Comparison of ENCODE assay signal across 1 cellular context in the genomic region with DNA sequence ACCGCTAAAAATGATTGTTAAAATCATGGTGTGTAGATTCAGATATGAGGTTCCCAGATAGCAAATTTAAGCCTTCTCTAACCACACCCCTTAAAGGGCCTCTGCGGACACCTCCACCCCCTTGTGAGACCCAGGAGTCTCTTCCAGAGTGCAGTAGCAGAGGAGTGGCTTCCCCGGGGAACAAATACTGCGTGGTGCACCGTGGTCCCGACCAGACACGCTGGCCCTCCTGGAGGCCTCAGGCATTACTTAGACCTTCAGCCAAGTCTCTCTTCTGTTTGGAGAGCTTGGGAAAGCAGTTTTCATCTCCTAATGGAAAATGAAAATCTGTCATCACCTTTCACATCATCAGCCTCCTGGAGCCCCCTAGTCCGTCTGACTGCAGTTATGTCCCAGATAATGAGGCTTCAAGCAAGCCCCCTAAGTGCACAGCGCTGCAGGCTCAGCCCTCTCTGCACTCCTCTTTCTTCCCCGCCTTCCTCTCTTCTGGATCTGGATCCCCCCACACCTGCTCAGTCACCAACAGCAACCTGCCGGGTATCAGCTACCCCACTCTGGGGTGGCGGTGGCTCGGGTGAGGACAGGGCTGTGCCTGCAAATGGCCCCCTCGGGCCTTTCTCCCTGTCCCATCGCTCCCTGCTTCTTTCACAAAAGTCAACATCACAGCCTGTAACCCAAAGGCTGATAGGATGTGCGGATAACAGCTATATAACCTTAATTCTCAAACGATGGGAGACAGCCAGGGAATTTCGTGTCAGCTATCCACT.
TF ChIP-seq lines count a peak whose summit lies in the region.

No MANE protein-coding gene starts in this region.

TF ChIP-seq in H1, 55 proteins besides CTCF, POLR2A, EP300 and RAD21:
- TF ChIP-seq HDAC2 (IDR thresholded peaks at IDR 0.05; ENCODE audit: borderline replicate concordance in 1 of 2, low read depth in 2 of 2, low read length in 2 of 2): no peak
- TF ChIP-seq GABPA (IDR thresholded peaks at IDR 0.05; ENCODE audit: borderline replicate concordance, insufficient read depth, low read length): no peak
- TF ChIP-seq SAP30 (IDR thresholded peaks at IDR 0.05; ENCODE audit: insufficient read depth, insufficient replicate concordance, low read length): no peak
- TF ChIP-seq POLR2AphosphoS5 (IDR thresholded peaks at IDR 0.05; ENCODE audit: low read depth, low read length): no peak
- TF ChIP-seq RFX5 (IDR thresholded peaks at IDR 0.05; ENCODE audit: borderline replicate concordance, low read depth, low read length): no peak
- TF ChIP-seq CHD2 (IDR thresholded peaks at IDR 0.05; ENCODE audit: low read length): no peak
